Comparison of ENCODE assay signal across 7 cellular contexts in the genomic region with DNA sequence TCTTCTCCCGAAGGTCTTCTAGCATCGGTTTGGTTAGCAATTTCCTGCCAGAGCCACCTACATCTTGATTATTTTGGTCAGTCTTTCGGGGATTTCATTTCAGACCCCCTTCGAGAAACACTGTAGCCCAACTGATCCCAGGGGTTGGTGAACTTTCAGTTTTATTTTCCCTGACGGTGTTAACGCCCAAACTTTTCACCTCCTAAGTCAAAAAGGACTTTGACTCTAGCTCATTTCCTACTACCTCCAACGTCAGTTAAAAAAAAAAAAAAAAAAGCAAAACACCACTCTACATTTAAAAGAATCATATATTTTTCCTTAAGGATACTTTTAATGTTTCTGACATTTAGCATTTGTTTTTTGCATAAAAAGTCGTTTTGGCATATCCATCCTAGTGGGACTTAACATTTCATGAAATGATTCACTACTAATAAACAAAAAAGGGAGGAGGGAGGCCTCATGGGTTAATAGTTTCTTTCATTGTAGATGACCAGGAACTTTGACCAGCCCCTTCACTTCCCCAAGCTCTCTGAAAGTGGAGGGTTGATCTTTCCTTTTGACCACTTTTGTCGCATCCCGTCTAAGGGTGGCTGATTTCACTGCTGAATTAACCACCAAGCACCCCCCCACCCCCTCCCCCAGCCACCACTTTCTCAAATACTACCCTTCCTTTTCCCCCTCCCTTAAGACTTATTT. TPM values are rescaled to one million over a fixed set of nuclear protein-coding genes. Genes with fewer than 3 reads are reported as not detected.
DNase-seq lines count a peak whose midpoint lies in the region; ATAC-seq, FAIRE-seq and TF ChIP-seq lines count a peak whose summit lies in the region.

No MANE protein-coding gene starts in this region.

- H3K36me3 ChIP-seq in keratinocyte (ENCODE audit: control insufficient read depth in 2 of 2, extremely low read depth in 1 of 2, insufficient read depth in 2 of 2, low read length in 2 of 2): no peaks in the 10 kb centered on the region
- H3K36me3 ChIP-seq in subcutaneous abdominal adipose tissue (ENCODE audit: control insufficient read depth in 5 of 5, insufficient read depth in 5 of 5, low read length in 5 of 5): no peaks in the 10 kb centered on the region

- H3K27me3 Mint-ChIP-seq in activated T-helper 1 cell treated with anti-CD3 and anti-CD28 coated beads, Interleukin-12 subunit alpha, Interleukin-12 subunit beta, Interleukin-2, Interleukin-4 antibody, amounts not matched to agents 30 ng/mL and 10 ng/mL and 1 ng/mL, durations not matched to agents 14 hours and 24 hours and 36 hours (ENCODE audit: insufficient read depth): peaks cover 69% of the 10 kb centered on the region

- H3K9me3 Mint-ChIP-seq in activated T-helper 1 cell treated with anti-CD3 and anti-CD28 coated beads, Interleukin-12 subunit alpha, Interleukin-12 subunit beta, Interleukin-2, Interleukin-4 antibody, amounts not matched to agents 30 ng/mL and 10 ng/mL and 1 ng/mL, durations not matched to agents 14 hours and 24 hours and 36 hours: no peaks in the 10 kb centered on the region

- H3K9me3 ChIP-seq in keratinocyte (ENCODE audit: control insufficient read depth, low read depth, low read length): no peaks in the 10 kb centered on the region
- no peaks in the 10 kb centered on the region for H3K9me3 ChIP-seq in subcutaneous abdominal adipose tissue (ENCODE audit: control insufficient read depth in 5 of 5, low read length in 5 of 5)

- peak overlapping the region; percentile 52 for H3K9ac ChIP-seq in keratinocyte (ENCODE audit: control insufficient read depth, extremely low read depth, insufficient read depth, low read length)
- peak overlapping the region in 3 of 5 donors; percentile 25 to 51 (median 37) for H3K9ac ChIP-seq in subcutaneous abdominal adipose tissue (ENCODE audit: low read length in 5 of 5)

- peaks cover 32% of the 10 kb centered on the region for H3K4me1 Mint-ChIP-seq in activated T-helper 1 cell treated with anti-CD3 and anti-CD28 coated beads, Interleukin-12 subunit alpha, Interleukin-12 subunit beta, Interleukin-2, Interleukin-4 antibody, amounts not matched to agents 30 ng/mL and 10 ng/mL and 1 ng/mL, durations not matched to agents 14 hours and 24 hours and 36 hours (ENCODE audit: low read depth)

- no peak for DNase-seq in activated T-helper 1 cell treated with anti-CD3 and anti-CD28 coated beads, Interleukin-12 subunit alpha, Interleukin-12 subunit beta, Interleukin-2, Interleukin-4 antibody, amounts not matched to agents 30 ng/mL and 10 ng/mL and 1 ng/mL, durations not matched to agents 14 hours and 24 hours and 36 hours (ENCODE audit: low spot score)
- DNase-seq in keratinocyte (ENCODE audit: low read depth, low spot score): no peak
- no peak for DNase-seq in stimulated activated CD4-positive, alpha-beta T cell treated with anti-CD3 and anti-CD28 coated beads, Interleukin-4, amount 100 ng/mL, for 24 hours
- DNase-seq in stimulated activated CD4-positive, alpha-beta T cell treated with anti-CD3 and anti-CD28 coated beads, Interleukin-2, amount 100 ng/mL, for 24 hours: no peak

- H2AFZ ChIP-seq in keratinocyte (ENCODE audit: control insufficient read depth, low read length): peak overlapping the region; percentile 69

- no peaks in the 10 kb centered on the region for H3K9me1 ChIP-seq in keratinocyte (ENCODE audit: control insufficient read depth, extremely low read depth, insufficient read depth, low read length)

- no peak for FAIRE-seq in keratinocyte (lab: Jason Lieb, UNC)

- peak overlapping the region; percentile 87 for H3K4me3 Mint-ChIP-seq in activated T-helper 1 cell treated with anti-CD3 and anti-CD28 coated beads, Interleukin-12 subunit alpha, Interleukin-12 subunit beta, Interleukin-2, Interleukin-4 antibody, amounts not matched to agents 30 ng/mL and 10 ng/mL and 1 ng/mL, durations not matched to agents 14 hours and 24 hours and 36 hours

- intact Hi-C loops in activated T-helper 1 cell treated with anti-CD3 and anti-CD28 coated beads, Interleukin-12 subunit alpha, Interleukin-12 subunit beta, Interleukin-2, Interleukin-4 antibody, amounts not matched to agents 30 ng/mL and 10 ng/mL and 1 ng/mL, durations not matched to agents 14 hours and 24 hours and 36 hours (cut with micrococcal nuclease): no loop called here

- H3K27me3 ChIP-seq in keratinocyte (ENCODE audit: control insufficient read depth, extremely low read depth, insufficient read depth, low read length): no peaks in the 10 kb centered on the region
- H3K27me3 ChIP-seq in subcutaneous abdominal adipose tissue (ENCODE audit: control insufficient read depth in 5 of 5, insufficient read depth in 4 of 5, low read length in 5 of 5): no peaks in the 10 kb centered on the region

- H3K27ac Mint-ChIP-seq in activated T-helper 1 cell treated with anti-CD3 and anti-CD28 coated beads, Interleukin-12 subunit alpha, Interleukin-12 subunit beta, Interleukin-2, Interleukin-4 antibody, amounts not matched to agents 30 ng/mL and 10 ng/mL and 1 ng/mL, durations not matched to agents 14 hours and 24 hours and 36 hours: no peak overlapping the region

- H4K20me1 ChIP-seq in keratinocyte (ENCODE audit: control insufficient read depth, extremely low read depth, insufficient read depth, low read length): no peaks in the 10 kb centered on the region

- ATAC-seq in HG02759 (IDR thresholded peaks at IDR 0.05; ENCODE audit: unreplicated experiment): peak; percentile 13
- no peak for ATAC-seq in GM21576 (IDR thresholded peaks at IDR 0.05; ENCODE audit: unreplicated experiment)

- peaks cover 25% of the 10 kb centered on the region for H3K79me2 ChIP-seq in keratinocyte (ENCODE audit: control insufficient read depth, insufficient read depth, low read length)

- dilution Hi-C loops in keratinocyte (cut with MboI; ENCODE audit: extremely low pct_ligation_motif_present, low sequenced_read_pairs): no loop called here

- no peak overlapping the region for H3K27ac ChIP-seq in keratinocyte (ENCODE audit: control insufficient read depth, insufficient read depth, low read length)
- peak overlapping the region; percentile 72 for H3K27ac ChIP-seq in subcutaneous abdominal adipose tissue (ENCODE audit: low read depth, low read length)

- peak overlapping the region in 2 of 3 experiments; percentile 30 to 53 for H3K4me3 ChIP-seq in keratinocyte (ENCODE audit: control insufficient read depth in 2 of 3, extremely low read depth in 1 of 3, insufficient read depth in 2 of 3, low read depth in 1 of 3, low read length in 3 of 3)
- peak overlapping the region; percentile 44 to 93 (median 58) for H3K4me3 ChIP-seq in subcutaneous abdominal adipose tissue (ENCODE audit: low read depth in 1 of 5, low read length in 5 of 5)

- H3K4me1 ChIP-seq in keratinocyte (ENCODE audit: control insufficient read depth, extremely low read depth, insufficient read depth, low read length) (peaks cover 14% of the 10 kb centered on the region), subcutaneous abdominal adipose tissue (ENCODE audit: control insufficient read depth in 5 of 5, insufficient read depth in 5 of 5, low read length in 5 of 5) (peaks cover 0 to 41% (median 18%) of the 10 kb centered on the region in 5 donors)

- no peak for TF ChIP-seq CTCF in keratinocyte (optimal IDR thresholded peaks at IDR 0.05 in 1 of 3, IDR thresholded peaks at IDR 0.05 in 1 of 3, conservative IDR thresholded peaks at IDR 0.05 in 1 of 3; ENCODE audit: extremely low read depth in 1 of 3, insufficient read depth in 2 of 3, low read length in 3 of 3)

- H3K36me3 Mint-ChIP-seq in activated T-helper 1 cell treated with anti-CD3 and anti-CD28 coated beads, Interleukin-12 subunit alpha, Interleukin-12 subunit beta, Interleukin-2, Interleukin-4 antibody, amounts not matched to agents 30 ng/mL and 10 ng/mL and 1 ng/mL, durations not matched to agents 14 hours and 24 hours and 36 hours (ENCODE audit: low read depth): no peaks in the 10 kb centered on the region

- peak overlapping the region; percentile 67 for H3K4me2 ChIP-seq in keratinocyte (ENCODE audit: control insufficient read depth, extremely low read depth, insufficient read depth, low read depth, low read length)

RNA-seq across cellular contexts. Expression of a gene that starts 0.8 kb away (rescaled TPM):
- 0.32 and 0.36 TPM in 2 replicates for total RNA-seq in activated T-helper 1 cell treated with anti-CD3 and anti-CD28 coated beads, Interleukin-12 subunit alpha, Interleukin-12 subunit beta, Interleukin-2, Interleukin-4 antibody, amounts not matched to agents 30 ng/mL and 10 ng/mL and 1 ng/mL, durations not matched to agents 14 hours and 24 hours and 36 hours
- 2.0 to 2.5 TPM (median 2.3 TPM) in 3 replicates for polyA plus RNA-seq in keratinocyte
- 7.9 TPM for polyA plus RNA-seq in keratinocyte (2011; ENCODE audit: low read depth)
- polyA plus RNA-seq in keratinocyte (2011; cell fraction: cytosol; rRNA removed): 2.0 and 2.1 TPM in 2 replicates
- polyA plus RNA-seq in keratinocyte (2011; cell fraction: nucleus; rRNA removed): 7.9 and 11.9 TPM in 2 replicates
- 6.4 and 7.5 TPM in 2 replicates for polyA plus RNA-seq in keratinocyte (2012; ENCODE audit: low replicate concordance)
- 3.0 to 6.2 TPM (median 3.9 TPM) in 3 replicates for polyA minus RNA-seq in keratinocyte
- 4.8 TPM for polyA minus RNA-seq in keratinocyte (2011; cell fraction: cytosol; rRNA and poly(A)+ RNA removed)
- polyA minus RNA-seq in keratinocyte (2011; cell fraction: nucleus; rRNA and poly(A)+ RNA removed): 9.3 and 9.6 TPM in 2 replicates
